16 cellular contexts compared by ENCODE assay signal in the genomic region with DNA sequence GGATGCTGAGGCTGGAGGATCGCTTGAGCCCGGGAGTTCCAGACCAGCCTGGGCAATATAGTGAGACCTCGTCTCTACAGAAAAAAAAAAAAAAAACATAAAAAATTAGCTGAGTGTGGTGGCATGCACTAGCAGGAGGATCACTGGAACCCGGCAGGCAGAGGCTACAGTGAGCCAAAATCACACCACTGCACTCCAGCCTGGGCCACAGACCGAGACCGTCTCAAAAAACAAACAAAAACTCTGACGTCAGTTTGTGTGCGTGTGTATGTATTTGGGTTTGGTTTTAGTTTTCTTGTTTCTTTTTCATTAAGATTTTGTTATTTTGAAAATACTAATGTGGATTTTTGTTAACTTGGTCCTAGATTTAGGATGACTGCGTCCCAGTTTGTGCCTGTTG.
DNase-seq lines count a peak whose midpoint lies in the region; ATAC-seq and TF ChIP-seq lines count a peak whose summit lies in the region.
"Had no signal": no experiment of that assay in that cellular context is flagged by ENCODE, and none has a peak within 500 bp of the region (broad histone marks: within the 10 kb centered on the region; RNA-seq: fewer than 3 reads in every experiment).

No MANE protein-coding gene starts in this region.

- H3K27ac ChIP-seq in SK-N-MC (peak overlapping the region; percentile 30), muscle layer of duodenum (ENCODE audit: low read length) (peak overlapping the region; percentile 46), tibial artery (peak overlapping the region; percentile 45 to 53)
- H3K27ac ChIP-seq: epithelial cell of prostate had no signal

- no peak overlapping the region for H3K9ac ChIP-seq in SK-N-MC (ENCODE audit: insufficient read length)

- intact Hi-C loops in tibial artery (cut with DNase I; ENCODE audit: low total_unique reads): no loop called here

- H3K9me3 ChIP-seq in SK-N-MC (ENCODE audit: low read depth, low read length) (no peaks in the 10 kb centered on the region), muscle layer of duodenum (ENCODE audit: control insufficient read depth in 1 of 2, low read length in 2 of 2) (no peaks in the 10 kb centered on the region), tibial artery (no peaks in the 10 kb centered on the region)

- DNase-seq in SK-N-MC (ENCODE audit: low read depth, low spot score) (no peak), fibroblast of gingiva (ENCODE audit: low read depth) (peak; percentile 47), tibial artery (no peak), NCI-H446 treated with DMSO at 0.1 percent for 48 hours (lab: John Stamatoyannopoulos, UW) (no peak), GM19238 (ENCODE audit: insufficient read length, low spot score) (no peak), HPDE6-E6E7 (ENCODE audit: extremely low spot score) (no peak)
- DNase-seq: activated CD4-positive, CD25-positive, alpha-beta regulatory T cell; AML-193; COR-L47; HCEC 1CT; Kasumi-1; NCI-H1092 treated with DMSO at 0.1 percent for 48 hours; stimulated activated CD4-positive, alpha-beta T cell treated with anti-CD3 and anti-CD28 coated beads, Interleukin-2, amount 100 ng/mL, for 24 hours had no signal

- peaks cover 57% of the 10 kb centered on the region for H3K36me3 ChIP-seq in SK-N-MC (ENCODE audit: insufficient read depth, low read length)
- peaks cover 53 to 57% of the 10 kb centered on the region in 2 donors for H3K36me3 ChIP-seq in muscle layer of duodenum (ENCODE audit: control insufficient read depth in 1 of 2, insufficient read depth in 2 of 2, low read length in 2 of 2)
- H3K36me3 ChIP-seq in tibial artery: peaks cover 47 to 78% (median 70%) of the 10 kb centered on the region in 3 donors

- TF ChIP-seq CTCF in tibial artery (IDR thresholded peaks at IDR 0.05): no peak

- ATAC-seq in HG02798 (IDR thresholded peaks at IDR 0.05; ENCODE audit: poor library complexity, unreplicated experiment): no peak

- H3K4me3 ChIP-seq in SK-N-MC: no peak overlapping the region
- no peak overlapping the region for H3K4me3 ChIP-seq in muscle layer of duodenum (ENCODE audit: low read depth in 1 of 2, low read length in 2 of 2)
- H3K4me3 ChIP-seq in tibial artery: no peak overlapping the region

- H3K27me3 ChIP-seq in muscle layer of duodenum (ENCODE audit: low read depth, low read length) (no peaks in the 10 kb centered on the region), tibial artery (no peaks in the 10 kb centered on the region)

- peaks cover 15 to 34% of the 10 kb centered on the region in 2 donors for H3K4me1 ChIP-seq in muscle layer of duodenum (ENCODE audit: control insufficient read depth in 1 of 2, insufficient read depth in 2 of 2, low read length in 2 of 2)
- H3K4me1 ChIP-seq in tibial artery: peaks cover 0 to 40% (median 29%) of the 10 kb centered on the region in 4 donors
